Comparison of ENCODE assay signal across 1 cellular context in genomic region chr2:170206805-170207407, GRCh38.
TF ChIP-seq lines count a peak whose summit lies in the region.

No MANE protein-coding gene starts in this region.

TF ChIP-seq in K562, 482 proteins besides CTCF, POLR2A, EP300 and RAD21 (continued from another document and continues in another):
- TF ChIP-seq MNT (conservative IDR thresholded peaks at IDR 0.05): peak in 1 of 2 experiments; percentile 67; a peak in 2 of 4 replicates
- TF ChIP-seq GATAD2B (IDR thresholded peaks at IDR 0.05; ENCODE audit: borderline replicate concordance): peak; percentile 65
- TF ChIP-seq DPF2 (IDR thresholded peaks at IDR 0.05): peak; percentile 80
- no peak for TF ChIP-seq KLF6 (CRISPR knock-in tag; IDR thresholded peaks at IDR 0.05; ENCODE audit: borderline replicate concordance)
- TF ChIP-seq ZNF41 (CRISPR knock-in tag; conservative IDR thresholded peaks at IDR 0.05): 0 out of 2 replicates have a peak, but pooled peaks have one; percentile 39
- no peak for TF ChIP-seq ARID3B (CRISPR knock-in tag; IDR thresholded peaks at IDR 0.05; ENCODE audit: borderline replicate concordance)
- no peak for TF ChIP-seq E2F6 (IDR thresholded peaks at IDR 0.05; ENCODE audit: borderline replicate concordance in 1 of 2, extremely low read depth in 1 of 2, insufficient read depth in 1 of 2, insufficient read length in 1 of 2, low read depth in 1 of 2, low read length in 1 of 2, poor library complexity in 1 of 2, severe bottlenecking in 1 of 2)
- no peak for TF ChIP-seq ZC3H11A (IDR thresholded peaks at IDR 0.05; ENCODE audit: low read depth, low read length)
- TF ChIP-seq TAF7 (tag; IDR thresholded peaks at IDR 0.05): no peak
- no peak for TF ChIP-seq FOXP4 (CRISPR knock-in tag; IDR thresholded peaks at IDR 0.05; ENCODE audit: borderline replicate concordance)
- TF ChIP-seq IRF1 (CRISPR knock-in tag; IDR thresholded peaks at IDR 0.05; ENCODE audit: borderline replicate concordance): no peak
- peak; percentile 92 for TF ChIP-seq NCOR1 (IDR thresholded peaks at IDR 0.05)
- TF ChIP-seq FOSL1 (tag; conservative IDR thresholded peaks at IDR 0.05): peak; percentile 56; the same call in 1 of the 2 replicates
- no peak for TF ChIP-seq KDM4B (IDR thresholded peaks at IDR 0.05; ENCODE audit: borderline replicate concordance in 2 of 2, low read depth in 1 of 2)
- TF ChIP-seq SUPT5H (IDR thresholded peaks at IDR 0.05): no peak
- TF ChIP-seq HEY1 (CRISPR knock-in tag; IDR thresholded peaks at IDR 0.05; ENCODE audit: borderline replicate concordance): no peak
- peak; percentile 85 for TF ChIP-seq LEF1 (IDR thresholded peaks at IDR 0.05)
- no peak for TF ChIP-seq YBX1 (IDR thresholded peaks at IDR 0.05)
- peak; percentile 74 for TF ChIP-seq SMAD4 (CRISPR knock-in tag; conservative IDR thresholded peaks at IDR 0.05)
- TF ChIP-seq ZNF354B (CRISPR knock-in tag; IDR thresholded peaks at IDR 0.05): no peak
- TF ChIP-seq MAFG (tag; conservative IDR thresholded peaks at IDR 0.05): no peak
- TF ChIP-seq OTX1 (CRISPR knock-in tag; IDR thresholded peaks at IDR 0.05): no peak
- peak; percentile 79 for TF ChIP-seq TAL1 (IDR thresholded peaks at IDR 0.05)
- peak; percentile 37; the same call in 1 of the 2 replicates for TF ChIP-seq ELF1 (tag; IDR thresholded peaks at IDR 0.05)
- TF ChIP-seq RBFOX2 (IDR thresholded peaks at IDR 0.05; ENCODE audit: low read depth, low read length): no peak
- peak in 1 of 2 experiments; percentile 13 for TF ChIP-seq AFF1 (IDR thresholded peaks at IDR 0.05; ENCODE audit: low read depth in 1 of 2, partially characterized antibody in 2 of 2)
- TF ChIP-seq RCOR1 (IDR thresholded peaks at IDR 0.05; ENCODE audit: borderline replicate concordance in 1 of 2, low read depth in 2 of 2, low read length in 2 of 2): peak in 1 of 2 experiments; percentile 60; a peak in 2 of 4 replicates
- no peak; the same call in 1 of the 2 replicates for TF ChIP-seq SIN3B (IDR thresholded peaks at IDR 0.05; ENCODE audit: low read depth)
- TF ChIP-seq ZEB2 (IDR thresholded peaks at IDR 0.05): peak; percentile 50; the same call in 1 of the 2 replicates
- TF ChIP-seq HMG20A (CRISPR knock-in tag; conservative IDR thresholded peaks at IDR 0.05): peak; percentile 72; the same call in 1 of the 2 replicates
- TF ChIP-seq TCF3 (CRISPR knock-in tag; IDR thresholded peaks at IDR 0.05): peak; percentile 87
- TF ChIP-seq CBFA2T2 (conservative IDR thresholded peaks at IDR 0.05): peak; percentile 86
- TF ChIP-seq CHD4 (IDR thresholded peaks at IDR 0.05; ENCODE audit: insufficient read depth, insufficient replicate concordance, low read depth, low read length, poor library complexity, severe bottlenecking): no peak
- no peak for TF ChIP-seq MEF2A (IDR thresholded peaks at IDR 0.05; ENCODE audit: control insufficient read depth, low read depth, low read length)
- TF ChIP-seq ETS1 (conservative IDR thresholded peaks at IDR 0.05; ENCODE audit: control insufficient read depth, low read depth, low read length): no peak
- no peak for TF ChIP-seq NEUROD1 (IDR thresholded peaks at IDR 0.05; ENCODE audit: borderline replicate concordance, low read depth, low read length, partially characterized antibody)
- TF ChIP-seq HNRNPH1 (optimal IDR thresholded peaks at IDR 0.05; ENCODE audit: low read depth, low read length): no peak
- TF ChIP-seq CHAMP1 (IDR thresholded peaks at IDR 0.05): peak; percentile 82; the same call in 1 of the 2 replicates
- TF ChIP-seq DMBX1 (CRISPR knock-in tag; IDR thresholded peaks at IDR 0.05; ENCODE audit: borderline replicate concordance): peak; percentile 74
- peak; percentile 64; the same call in 1 of the 2 replicates for TF ChIP-seq ZNF311 (CRISPR knock-in tag; IDR thresholded peaks at IDR 0.05)
- TF ChIP-seq RBM22 (IDR thresholded peaks at IDR 0.05; ENCODE audit: low read depth, low read length, poor library complexity, severe bottlenecking): no peak
- TF ChIP-seq ARNT (IDR thresholded peaks at IDR 0.05): peak in 1 of 2 experiments; percentile 49; a peak in 1 of 4 replicates
- no peak for TF ChIP-seq HDAC6 (IDR thresholded peaks at IDR 0.05; ENCODE audit: low read depth, low read length)
- TF ChIP-seq KAT2B (IDR thresholded peaks at IDR 0.05; ENCODE audit: low read depth, low read length): no peak
- TF ChIP-seq EGR1 (conservative IDR thresholded peaks at IDR 0.05): no peak
- TF ChIP-seq PPARD (CRISPR knock-in tag; IDR thresholded peaks at IDR 0.05): 0 out of 2 replicates have a peak, but pooled peaks have one; percentile 53
- 0 out of 4 replicates have a peak, but pooled peaks have one; percentile 31 to 34 for TF ChIP-seq FOXK2 (conservative IDR thresholded peaks at IDR 0.05 in 1 of 2, IDR thresholded peaks at IDR 0.05 in 1 of 2; ENCODE audit: low read depth in 2 of 2)
- TF ChIP-seq PTRF (tag; IDR thresholded peaks at IDR 0.05): 0 out of 2 replicates have a peak, but pooled peaks have one; percentile 18
- TF ChIP-seq TRIM24 (IDR thresholded peaks at IDR 0.05): peak; percentile 51 to 73; a peak in 3 of 4 replicates
- TF ChIP-seq ZBTB5 (IDR thresholded peaks at IDR 0.05): no peak
- peak; percentile 78; the same call in 1 of the 2 replicates for TF ChIP-seq ZNF644 (tag; IDR thresholded peaks at IDR 0.05; ENCODE audit: low read depth)
